ENCODE assay signal across 8 cellular contexts in the genomic region with DNA sequence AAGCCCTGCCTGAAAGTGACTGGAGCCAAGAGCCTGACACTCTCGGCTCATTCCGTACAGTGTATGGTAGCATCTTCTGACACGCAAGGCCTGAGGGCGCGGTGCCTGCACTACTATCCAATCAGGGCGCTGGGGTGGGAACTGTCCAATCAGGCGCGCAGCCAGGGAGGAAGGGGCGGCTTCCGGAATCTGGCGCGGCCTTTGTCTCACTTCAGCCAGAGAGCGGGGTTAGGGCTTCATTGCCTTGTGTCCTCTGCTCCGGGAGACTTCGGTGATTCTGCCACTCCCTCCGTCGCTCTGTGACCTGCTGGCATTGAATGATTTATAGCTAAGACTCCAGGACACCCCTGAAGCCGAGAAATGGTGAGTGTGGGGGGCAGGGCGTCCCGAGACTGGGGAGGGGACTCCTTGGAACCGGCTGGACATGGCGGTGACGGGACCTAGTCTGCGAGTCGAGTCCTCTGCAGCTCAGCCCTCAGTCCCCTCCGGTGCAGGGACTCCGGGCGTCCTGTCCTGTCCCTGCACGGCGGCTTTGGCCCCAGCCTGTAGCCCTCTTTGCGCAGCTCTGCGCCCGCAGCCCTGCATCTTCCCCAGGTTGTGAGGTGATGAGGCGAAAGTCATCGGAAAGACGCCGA.
A peak's percentile ranks its signal among the peaks of the same experiment; 100 is the strongest.
DNase-seq lines count a peak whose midpoint lies in the region; ATAC-seq and TF ChIP-seq lines count a peak whose summit lies in the region.
"Not testable (repeated sequence)": the region's sequence is repeated elsewhere in the genome, so short reads cannot be mapped to it uniquely, and the experiment has no call there.

No MANE protein-coding gene starts in this region.

- H3K4me1 ChIP-seq in PC-3 (ENCODE audit: insufficient read depth, low read length); muscle layer of colon (ENCODE audit: insufficient read depth, low read length): not testable (repeated sequence)
- H3K4me1 ChIP-seq in esophagus muscularis mucosa = peaks cover 0 to 13% (median 10%) of the 10 kb centered on the region in 4 donors

- BruUV-seq in PC-3 (replicated peaks; lab: Mats Ljungman, UMichigan) = TSS peak; percentile 74

- not testable (repeated sequence) for H3K9me3 ChIP-seq in PC-3 (ENCODE audit: low read length); esophagus muscularis mucosa; muscle layer of colon (ENCODE audit: low read length)

- TF ChIP-seq EP300 in esophagus muscularis mucosa (IDR thresholded peaks at IDR 0.05) = not testable (repeated sequence)

- not testable (repeated sequence) for H3K9me3 Mint-ChIP-seq in IgD-negative memory B cell; activated T-cell treated with anti-CD3 and anti-CD28 coated beads, Interleukin-2, amount 50 U/mL, for 4 hours

- H4K20me1 ChIP-seq in PC-3 (ENCODE audit: low read length) = not testable (repeated sequence)

- not testable (repeated sequence) for H3K27me3 ChIP-seq in PC-3 (ENCODE audit: low read length); esophagus muscularis mucosa; muscle layer of colon (ENCODE audit: control insufficient read depth in 1 of 2, insufficient read depth in 2 of 2, low read length in 2 of 2)

- H3K27ac ChIP-seq in PC-3 (ENCODE audit: low read length) = not testable (repeated sequence)
- H3K27ac ChIP-seq in esophagus muscularis mucosa (replicated peaks in 1 of 4) = peak overlapping the region; percentile 25 to 79 (median 70)
- H3K27ac ChIP-seq in muscle layer of colon (ENCODE audit: low read depth, low read length) = peak overlapping the region; percentile 72

- not testable (repeated sequence) for H3K4me1 Mint-ChIP-seq in IgD-negative memory B cell; activated T-cell treated with anti-CD3 and anti-CD28 coated beads, Interleukin-2, amount 50 U/mL, for 4 hours (ENCODE audit: low read depth)

- H3K4me3 Mint-ChIP-seq in IgD-negative memory B cell = peak overlapping the region; percentile 87 to 97 (median 95)
- peak overlapping the region; percentile 87 for H3K4me3 Mint-ChIP-seq in activated T-cell treated with anti-CD3 and anti-CD28 coated beads, Interleukin-2, amount 50 U/mL, for 4 hours

- H3K9me2 ChIP-seq in PC-3 (replicated peaks; ENCODE audit: low read length) = not testable (repeated sequence)

- DNase-seq in DMS53 (lab: John Stamatoyannopoulos, UW) (peak; percentile 94), PC-3 (peak; percentile 95), esophagus muscularis mucosa (ENCODE audit: extremely low spot score) (peak; percentile 97)
- peak; percentile 77 for DNase-seq in activated T-cell treated with anti-CD3 and anti-CD28 coated beads, Interleukin-2, amount 50 U/mL, for 4 hours
- DNase-seq in stimulated activated CD8-positive, alpha-beta memory T cell treated with anti-CD3 and anti-CD28 coated beads, Interleukin-4, amount 100 ng/mL, for 48 hours = peak; percentile 89

- not testable (repeated sequence) for H3K36me3 ChIP-seq in PC-3 (ENCODE audit: low read depth, low read length); esophagus muscularis mucosa; muscle layer of colon (ENCODE audit: insufficient read depth, low read length)

- not testable (repeated sequence) for TF ChIP-seq POLR2A in esophagus muscularis mucosa (IDR thresholded peaks at IDR 0.05; ENCODE audit: low read depth)

- H3K27me3 Mint-ChIP-seq in IgD-negative memory B cell; activated T-cell treated with anti-CD3 and anti-CD28 coated beads, Interleukin-2, amount 50 U/mL, for 4 hours (ENCODE audit: low read depth): not testable (repeated sequence)

- ATAC-seq in GM21619 (IDR thresholded peaks at IDR 0.05; ENCODE audit: unreplicated experiment) (peak; percentile 100), PC-3 (peak; percentile 100)
- peak; percentile 100 for ATAC-seq in activated T-cell treated with anti-CD3 and anti-CD28 coated beads, Interleukin-2, amount 50 U/mL, for 4 hours

- peak overlapping the region; percentile 64 for H3K9ac ChIP-seq in PC-3 (ENCODE audit: low read length)
- peak overlapping the region; percentile 21 for H3K9ac ChIP-seq in muscle layer of colon (ENCODE audit: low read length)

- CTCF ChIA-PET in PC-3 (lab: Charles Lee) = not testable (repeated sequence)

- H3K4me2 ChIP-seq in PC-3 (ENCODE audit: low read length) = peak overlapping the region; percentile 76

- H3K27ac Mint-ChIP-seq in IgD-negative memory B cell = peak overlapping the region in 2 of 3 donors; percentile 85 to 90

- not testable (repeated sequence) for TF ChIP-seq CTCF in PC-3 (conservative IDR thresholded peaks at IDR 0.05; ENCODE audit: low read depth, low read length); esophagus muscularis mucosa (IDR thresholded peaks at IDR 0.05)

- H3K4me3 ChIP-seq in PC-3 (ENCODE audit: low read length) = peak overlapping the region; percentile 78
- H3K4me3 ChIP-seq in esophagus muscularis mucosa = peak overlapping the region; percentile 59 to 65 (median 62)
- peak overlapping the region; percentile 54 to 61 for H3K4me3 ChIP-seq in muscle layer of colon (ENCODE audit: low read depth in 1 of 2, low read length in 2 of 2)

- H2AFZ ChIP-seq in PC-3 (ENCODE audit: low read length) = peak overlapping the region; percentile 83

- peaks cover 17% of the 10 kb centered on the region for H3K79me2 ChIP-seq in PC-3 (ENCODE audit: low read length)

- 0% methylated on average over 17 of the region's 37 CpGs for WGBS in esophagus muscularis mucosa

- intact Hi-C loops in PC-3 (cut with micrococcal nuclease); esophagus muscularis mucosa (cut with DNase I): not testable (repeated sequence)

- H3K36me3 Mint-ChIP-seq in IgD-negative memory B cell; activated T-cell treated with anti-CD3 and anti-CD28 coated beads, Interleukin-2, amount 50 U/mL, for 4 hours (ENCODE audit: insufficient read depth): not testable (repeated sequence)

- POLR2A ChIA-PET in PC-3 (lab: Charles Lee; ENCODE audit: unreplicated experiment) = not testable (repeated sequence)

- H3F3A ChIP-seq in PC-3 (ENCODE audit: low read length, unreplicated experiment) = not testable (repeated sequence)
